9 cellular contexts compared by ENCODE assay signal in the genomic region with DNA sequence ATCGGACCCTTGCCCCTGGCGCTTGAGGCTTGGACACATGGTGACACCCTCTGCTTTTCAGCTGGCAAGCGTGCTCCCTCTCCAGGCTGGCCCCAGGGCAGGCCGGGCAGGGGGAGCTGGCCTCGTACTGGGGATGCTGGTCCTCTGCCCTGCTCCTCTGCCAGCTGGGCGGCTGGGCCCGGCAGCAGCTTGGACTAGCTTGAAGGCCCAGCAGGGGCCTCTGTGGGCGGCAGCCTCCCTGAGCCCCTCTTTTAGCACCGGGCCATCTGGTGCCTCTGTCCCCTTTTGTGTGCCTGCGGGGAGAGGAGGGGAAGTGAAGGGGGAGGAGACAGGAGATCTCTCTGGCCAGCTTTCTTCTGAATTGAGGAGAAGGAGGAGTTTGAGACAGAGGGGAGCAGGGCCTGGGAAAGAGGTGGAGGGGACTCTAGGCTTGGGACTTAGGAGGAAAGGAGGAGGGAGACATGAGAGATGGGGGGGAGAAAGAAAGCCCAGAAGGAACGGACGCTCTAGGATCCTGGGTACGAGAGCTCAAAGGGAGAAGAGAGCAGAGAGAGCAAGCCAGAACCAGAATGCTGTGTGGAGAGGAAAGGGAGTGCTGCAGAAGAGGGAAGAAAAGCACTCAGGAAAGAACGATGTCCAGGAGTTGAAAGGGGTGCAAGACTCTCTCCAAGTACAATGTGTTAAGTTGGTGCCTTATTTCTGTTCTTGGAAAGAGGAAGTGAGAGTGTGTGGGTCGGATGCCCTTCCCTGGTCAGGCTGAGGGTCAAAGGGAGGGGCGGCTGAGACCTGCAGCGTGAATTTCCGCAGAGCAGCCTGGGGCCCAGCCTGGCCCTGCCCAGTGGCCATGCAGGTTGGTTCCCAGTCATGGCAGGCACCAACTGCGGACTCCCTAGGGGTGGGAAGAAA. TPM values are rescaled to one million over a fixed set of nuclear protein-coding genes. Genes with fewer than 3 reads are reported as not detected.
DNase-seq lines count a peak whose midpoint lies in the region; ATAC-seq, FAIRE-seq and TF ChIP-seq lines count a peak whose summit lies in the region.
"Had no signal": no experiment of that assay in that cellular context is flagged by ENCODE, and none has a peak within 500 bp of the region (broad histone marks: within the 10 kb centered on the region; RNA-seq: fewer than 3 reads in every experiment).

No MANE protein-coding gene starts in this region.

- POLR2A ChIA-PET in activated B cell treated with CpG ODN at 0.5 μM for 24 hours (lab: Charles Lee), result interaction anchor here (1.1 to 33.3 kb wide), 4 partner anchors 13 to 626 kb away, joined by 3 to 1783 read pairs (median 34); a partner anchor contains a TSS

- peak; percentile 89 for FAIRE-seq in GM12892 (lab: Jason Lieb, UNC)
- no peak for FAIRE-seq in kidney (lab: Jason Lieb, UNC)

- DNase-seq in GM12892 (ENCODE audit: insufficient read length), result no peak
- DNase-seq in MM.1S, result peak; percentile 71
- DNase-seq in activated B cell treated with CpG ODN at 0.5 μM for 24 hours, result peak; percentile 60
- peak; percentile 34 to 78 (median 50) for DNase-seq in mucosa of descending colon
- DNase-seq in NCI-H774 (lab: John Stamatoyannopoulos, UW), result no peak
- DNase-seq in kidney, result no peak
- DNase-seq in stimulated activated CD4-positive, alpha-beta T cell treated with anti-CD3 and anti-CD28 coated beads, Interleukin-4, amount 100 ng/mL, for 1 hour, result no peak

- H3F3A ChIP-seq in MM.1S (ENCODE audit: insufficient read depth, low read length), result peaks cover 22% of the 10 kb centered on the region; the same call in 1 of the 2 replicates

- H3K27ac Mint-ChIP-seq in activated B cell treated with CpG ODN at 0.5 μM for 24 hours, result peak overlapping the region; percentile 94

- no peaks in the 10 kb centered on the region for H3K36me3 ChIP-seq in MM.1S (replicated peaks; ENCODE audit: insufficient read depth, low read length)
- no peaks in the 10 kb centered on the region for H3K36me3 ChIP-seq in mucosa of descending colon (ENCODE audit: low read depth)
- H3K36me3 ChIP-seq in kidney (ENCODE audit: control insufficient read depth in 1 of 2, insufficient read depth in 2 of 2, low read length in 2 of 2), result no peaks in the 10 kb centered on the region

- intact Hi-C loops in activated B cell treated with CpG ODN at 0.5 μM for 24 hours (cut with micrococcal nuclease), result loop anchor here (1.0 kb wide), 2 partner anchors 12 to 24 kb away; no protein-coding TSS in a partner anchor
- intact Hi-C loops in mucosa of descending colon (cut with DNase I, micrococcal nuclease), result no loop called here
- intact Hi-C loops in kidney (cut with DNase I), result no loop called here

- H3K27me3 Mint-ChIP-seq in activated B cell treated with CpG ODN at 0.5 μM for 24 hours, result no peaks in the 10 kb centered on the region

- peak overlapping the region; percentile 90 for H3K4me3 Mint-ChIP-seq in activated B cell treated with CpG ODN at 0.5 μM for 24 hours

- peak; percentile 59 for TF ChIP-seq POLR2A in GM12892 (IDR thresholded peaks at IDR 0.05; ENCODE audit: low read depth, low read length)

- peak overlapping the region; percentile 82 for H2AFZ ChIP-seq in MM.1S (ENCODE audit: low read length)

- peak; percentile 38 for ATAC-seq in GM21717 (IDR thresholded peaks at IDR 0.05; ENCODE audit: unreplicated experiment)
- peak; percentile 60 for ATAC-seq in activated B cell treated with CpG ODN at 0.5 μM for 24 hours (ENCODE audit: low read depth)
- peak; percentile 64 for ATAC-seq in mucosa of descending colon

- H3K27me3 ChIP-seq in MM.1S (replicated peaks; ENCODE audit: insufficient read depth, low read length), result no peaks in the 10 kb centered on the region

- H3K27ac ChIP-seq in MM.1S (ENCODE audit: low read length) (peak overlapping the region; percentile 79), kidney (ENCODE audit: low read depth in 2 of 2, low read length in 2 of 2) (no peak overlapping the region)
- H3K27ac ChIP-seq: KMS-11 had no signal

- CTCF ChIA-PET in activated B cell treated with CpG ODN at 0.5 μM for 24 hours (lab: Charles Lee), result interaction anchor here (1.1 to 4.1 kb wide), 3 partner anchors 13 to 38 kb away, joined by 6 to 14 read pairs (median 6); no protein-coding TSS in a partner anchor

- H4K20me1 ChIP-seq in MM.1S (ENCODE audit: insufficient read depth, low read length), result no peaks in the 10 kb centered on the region

- H3K9ac ChIP-seq in MM.1S (ENCODE audit: low read length) (peak overlapping the region; percentile 49), kidney (ENCODE audit: low read length in 2 of 2) (no peak overlapping the region)
- H3K9ac ChIP-seq: KMS-11 had no signal

- H3K36me3 Mint-ChIP-seq in activated B cell treated with CpG ODN at 0.5 μM for 24 hours (ENCODE audit: low read depth), result no peaks in the 10 kb centered on the region

- H3K9me3 ChIP-seq in MM.1S (replicated peaks; ENCODE audit: insufficient read depth, low read length) (no peaks in the 10 kb centered on the region), mucosa of descending colon (no peaks in the 10 kb centered on the region), kidney (ENCODE audit: control insufficient read depth in 1 of 2, low read length in 2 of 2) (no peaks in the 10 kb centered on the region)

- peaks cover 90% of the 10 kb centered on the region for H3K4me1 Mint-ChIP-seq in activated B cell treated with CpG ODN at 0.5 μM for 24 hours

- H3K4me2 ChIP-seq in MM.1S (ENCODE audit: low read depth, low read length), result peak overlapping the region; percentile 79
- H3K4me2 ChIP-seq: KMS-11 had no signal

- H3K4me3 ChIP-seq in MM.1S (ENCODE audit: low read length), result peak overlapping the region; percentile 43
- H3K4me3 ChIP-seq in mucosa of descending colon, result no peak overlapping the region
- no peak overlapping the region for H3K4me3 ChIP-seq in kidney (ENCODE audit: low read length in 2 of 2)

- no peaks in the 10 kb centered on the region for H3K9me2 ChIP-seq in MM.1S (replicated peaks; ENCODE audit: insufficient read depth, low read length)

- TF ChIP-seq CTCF in MM.1S (IDR thresholded peaks at IDR 0.05; ENCODE audit: low read length) (no peak), activated B cell treated with CpG ODN at 0.5 μM for 24 hours (IDR thresholded peaks at IDR 0.05) (no peak), mucosa of descending colon (IDR thresholded peaks at IDR 0.05) (no peak), kidney (IDR thresholded peaks at IDR 0.05; ENCODE audit: borderline replicate concordance, extremely low read depth, insufficient read depth) (no peak)

- H3K4me1 ChIP-seq in MM.1S (ENCODE audit: low read length) (peaks cover 64% of the 10 kb centered on the region), mucosa of descending colon (ENCODE audit: low read depth) (no peaks in the 10 kb centered on the region), kidney (ENCODE audit: control insufficient read depth in 1 of 2, insufficient read depth in 1 of 2, low read depth in 1 of 2, low read length in 2 of 2) (peaks cover 5 to 17% of the 10 kb centered on the region in 2 donors)

- no peaks in the 10 kb centered on the region for H3K9me3 Mint-ChIP-seq in activated B cell treated with CpG ODN at 0.5 μM for 24 hours

- no peaks in the 10 kb centered on the region for H3K79me2 ChIP-seq in MM.1S (ENCODE audit: low read length)

RNA-seq across cellular contexts. Expression of a gene that starts 40.3 kb away (rescaled TPM):
- polyA plus RNA-seq in GM12892 (2012; ENCODE audit: missing spikeins), result 33.4 TPM
- total RNA-seq in activated B cell treated with CpG ODN at 0.5 μM for 24 hours, result 155 and 156 TPM in 2 replicates
- total RNA-seq in mucosa of descending colon, result 10 to 100 TPM; 15.4 to 16.7 (median 16.4) TPM
- 11.0 TPM for total RNA-seq in kidney
- polyA plus RNA-seq in kidney (ENCODE audit: insufficient read depth, low read depth, low replicate concordance), result 3.9 TPM

Comparison
In these comparisons a context has a peak if more than half of its experiments do, and no peak if none do; other contexts are left out.
1. DNase-seq: peak in MM.1S (single experiment), activated B cell treated with CpG ODN at 0.5 μM for 24 hours (single experiment) and mucosa of descending colon (3 of 3); none in GM12892 (single experiment), NCI-H774 (single experiment), kidney (single experiment) and stimulated activated CD4-positive, alpha-beta T cell treated with anti-CD3 and anti-CD28 coated beads, Interleukin-4, amount 100 ng/mL, for 1 hour (single experiment).
2. Peak in every context shown above with its lines, with median percentiles within 50 percentile points of each other: ATAC-seq.